ENCODE assay signal across 12 cellular contexts in the genomic region with DNA sequence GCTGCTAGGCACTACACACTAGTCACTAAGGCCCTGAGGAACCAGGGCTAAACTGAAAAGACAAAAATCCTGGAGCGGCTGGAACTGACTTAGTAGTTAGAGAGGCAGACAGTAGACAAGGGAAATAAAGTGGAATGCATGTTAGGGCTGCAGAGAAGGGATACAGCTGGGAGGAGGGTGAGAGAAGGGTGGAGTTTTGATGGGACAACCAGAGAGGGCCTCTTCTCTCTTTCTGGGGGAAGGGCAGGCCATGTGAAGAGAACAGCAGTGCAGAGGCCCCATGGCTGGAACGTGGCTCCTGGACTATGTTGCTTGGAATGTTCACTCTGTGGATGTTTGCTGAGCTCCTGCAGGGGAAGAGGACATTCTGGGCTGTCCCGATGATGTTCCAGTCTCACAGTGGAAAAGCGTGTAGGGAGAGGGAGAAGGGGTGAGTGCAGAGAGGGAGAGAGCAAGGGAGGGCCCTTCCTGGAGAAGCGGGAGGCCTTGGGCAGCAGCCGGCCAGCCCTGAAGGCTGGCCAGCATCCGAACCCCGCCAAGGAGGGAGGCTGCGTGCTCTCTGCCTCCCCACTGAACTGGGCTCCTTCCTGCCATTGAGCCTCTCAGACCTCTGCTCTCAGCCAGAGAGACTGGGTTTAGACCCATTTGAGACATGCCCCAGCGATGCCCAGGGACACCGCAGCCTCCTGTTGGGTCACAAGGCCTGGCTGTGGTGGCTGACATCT. TPM values are rescaled to one million over a fixed set of nuclear protein-coding genes. Genes with fewer than 3 reads are reported as not detected.
DNase-seq lines count a peak whose midpoint lies in the region; ATAC-seq and TF ChIP-seq lines count a peak whose summit lies in the region.
"Had no signal": no experiment of that assay in that cellular context is flagged by ENCODE, and none has a peak within 500 bp of the region (broad histone marks: within the 10 kb centered on the region; RNA-seq: fewer than 3 reads in every experiment).

No MANE protein-coding gene starts in this region.

- no peak overlapping the region for H3K18ac ChIP-seq in IMR-90 (ENCODE audit: low read depth, low read length)

- POLR2A ChIA-PET in IMR-90 (lab: Charles Lee; ENCODE audit: unreplicated experiment) = no interaction called here
- POLR2A ChIA-PET in CD4-positive, alpha-beta memory T cell (lab: Charles Lee; ENCODE audit: partially characterized antibody) = no interaction called here

- TF ChIP-seq CTCF in IMR-90 (conservative IDR thresholded peaks at IDR 0.05; ENCODE audit: low read depth, low read length) = no peak
- no peak for TF ChIP-seq CTCF in upper lobe of right lung (IDR thresholded peaks at IDR 0.05)

- DNase-seq in IMR-90 (no peak), upper lobe of right lung (no peak), NCI-H345 treated with DMSO at 0.1 percent for 48 hours (lab: John Stamatoyannopoulos, UW; ENCODE audit: unreplicated experiment) (no peak), NCI-H2171 (lab: John Stamatoyannopoulos, UW) (no peak)
- no peak for DNase-seq in CD4-positive, alpha-beta memory T cell
- DNase-seq: CD8-positive, alpha-beta T cell; NCI-H1092; SIG-M5; stimulated activated CD4-positive, alpha-beta T cell treated with anti-CD3 and anti-CD28 coated beads, Interleukin-1b, Interleukin-23, amount 100 ng/mL, for 48 hours had no signal

- no peak for TF ChIP-seq POLR2A in IMR-90 (IDR thresholded peaks at IDR 0.05; ENCODE audit: low read depth, low read length)

- H2BK15ac ChIP-seq in IMR-90 (ENCODE audit: low read depth, low read length) = no peak overlapping the region

- 0 out of 2 replicates have a peak overlapping the region, but pooled peaks have one; percentile 3 for H3K9ac ChIP-seq in IMR-90 (ENCODE audit: low read depth, low read length)

- H3K56ac ChIP-seq in IMR-90 (ENCODE audit: extremely low read depth, insufficient read depth, low read length) = no peak overlapping the region

- no peaks in the 10 kb centered on the region for H3K27me3 ChIP-seq in IMR-90 (ENCODE audit: control insufficient read depth, insufficient read depth, low read length)
- no peaks in the 10 kb centered on the region for H3K27me3 ChIP-seq in upper lobe of right lung
- no peaks in the 10 kb centered on the region for H3K27me3 ChIP-seq in CD4-positive, alpha-beta memory T cell (ENCODE audit: insufficient read depth, low read length)

- H3K4me3 Mint-ChIP-seq in dendritic cell treated with granulocyte-macrophage colony-stimulating factor and Interleukin-4, amounts not matched to agents 40 ng/mL and 50 ng/mL, for 4 days = no peak overlapping the region
- H3K4me3 Mint-ChIP-seq in CD4-positive, alpha-beta memory T cell = no peak overlapping the region
- H3K4me3 Mint-ChIP-seq: CD8-positive, alpha-beta T cell had no signal

- in situ Hi-C loops in IMR-90 (cut with MboI; ENCODE audit: low sequenced_read_pairs) = no loop called here

- no peaks in the 10 kb centered on the region for H3K9me3 ChIP-seq in IMR-90 (ENCODE audit: control insufficient read depth, insufficient read depth, low read length)
- peaks cover 3% of the 10 kb centered on the region for H3K9me3 ChIP-seq in mesodermal cell (ENCODE audit: control insufficient read depth, low read length)
- no peaks in the 10 kb centered on the region for H3K9me3 ChIP-seq in upper lobe of right lung
- H3K9me3 ChIP-seq in CD4-positive, alpha-beta memory T cell (ENCODE audit: control insufficient read depth in 1 of 2, low read length in 2 of 2) = no peaks in the 10 kb centered on the region
- H3K9me3 ChIP-seq: thoracic aorta had no signal

- H2BK120ac ChIP-seq in IMR-90 (ENCODE audit: low read depth, low read length) = no peak overlapping the region

- H4K91ac ChIP-seq in IMR-90 (ENCODE audit: insufficient read depth, low read depth, low read length) = no peak overlapping the region

- peaks cover 64% of the 10 kb centered on the region for H4K20me1 ChIP-seq in IMR-90 (ENCODE audit: insufficient read depth, low read length)

- no peaks in the 10 kb centered on the region for H3K27me3 Mint-ChIP-seq in dendritic cell treated with granulocyte-macrophage colony-stimulating factor and Interleukin-4, amounts not matched to agents 40 ng/mL and 50 ng/mL, for 4 days
- H3K27me3 Mint-ChIP-seq in CD4-positive, alpha-beta memory T cell = no peaks in the 10 kb centered on the region

- intact Hi-C loops in IMR-90 (cut with micrococcal nuclease) (no loop called here), upper lobe of right lung (cut with DNase I) (no loop called here)
- intact Hi-C loops in dendritic cell treated with granulocyte-macrophage colony-stimulating factor and Interleukin-4, amounts not matched to agents 40 ng/mL and 50 ng/mL, for 4 days (cut with micrococcal nuclease) = no loop called here
- intact Hi-C loops in CD4-positive, alpha-beta memory T cell (cut with micrococcal nuclease) = no loop called here

- H3K23ac ChIP-seq in IMR-90 (ENCODE audit: low read depth, low read length) = peak overlapping the region; percentile 54; the same call in 1 of the 2 replicates

- peaks cover 4% of the 10 kb centered on the region; the same call in 1 of the 2 replicates for H3K9me1 ChIP-seq in IMR-90 (ENCODE audit: insufficient read depth, low read length)

- 78% methylated on average over 6 of the region's 11 CpGs; no CpG with 5 or more reads in 1 of the 2 experiments for WGBS in IMR-90 (ENCODE audit: extremely low coverage in 2 of 2, insufficient read length in 1 of 2), 2 experiments
- 64 to 75% methylated on average over 9 to 11 of the region's 11 CpGs for WGBS in mesodermal cell (ENCODE audit: insufficient coverage in 2 of 2), 2 experiments

- H3K4me1 Mint-ChIP-seq in dendritic cell treated with granulocyte-macrophage colony-stimulating factor and Interleukin-4, amounts not matched to agents 40 ng/mL and 50 ng/mL, for 4 days (ENCODE audit: low read depth) = peaks cover 62% of the 10 kb centered on the region
- H3K4me1 Mint-ChIP-seq in CD4-positive, alpha-beta memory T cell = peaks cover 5 to 33% (median 21%) of the 10 kb centered on the region in 4 donors

- CTCF ChIA-PET in IMR-90 (lab: Yijun Ruan, JAX) = no interaction called here
- CTCF ChIA-PET in CD4-positive, alpha-beta memory T cell (lab: Charles Lee; ENCODE audit: partially characterized antibody) = no interaction called here

- peak overlapping the region; percentile 36 to 43; a peak in 2 of 4 replicates for H4K8ac ChIP-seq in IMR-90 (ENCODE audit: low read depth in 2 of 2, low read length in 2 of 2)

- H3K4me3 ChIP-seq in IMR-90 (ENCODE audit: insufficient read depth, low read depth, low read length) (no peak overlapping the region), mesodermal cell (ENCODE audit: extremely low read depth, insufficient read depth, low read length, poor library complexity, severe bottlenecking) (no peak overlapping the region), upper lobe of right lung (no peak overlapping the region)
- no peak overlapping the region for H3K4me3 ChIP-seq in CD4-positive, alpha-beta memory T cell (ENCODE audit: low read length in 2 of 2)
- H3K4me3 ChIP-seq: thoracic aorta had no signal

- peak; percentile 57 for ATAC-seq in IMR-90 (ENCODE audit: low read depth)
- ATAC-seq in upper lobe of right lung = peak; percentile 3
- ATAC-seq: CD8-positive, alpha-beta T cell had no signal

- H3K79me1 ChIP-seq in IMR-90 (ENCODE audit: low read depth in 1 of 2, low read length in 2 of 2) = peaks cover 41 to 94% of the 10 kb centered on the region in 2 experiments

- H3K27ac ChIP-seq in IMR-90 (ENCODE audit: insufficient read depth, low read length) (peak overlapping the region; percentile 28; the same call in 1 of the 2 replicates), mesodermal cell (ENCODE audit: low read depth, low read length, severe bottlenecking) (peak overlapping the region; percentile 33), upper lobe of right lung (peak overlapping the region; percentile 63)
- no peak overlapping the region for H3K27ac ChIP-seq in CD4-positive, alpha-beta memory T cell (ENCODE audit: low read depth, low read length)
- H3K27ac ChIP-seq: thoracic aorta had no signal

- peak overlapping the region; percentile 2; the same call in 1 of the 2 replicates for H3K4me2 ChIP-seq in IMR-90 (ENCODE audit: low read depth, low read length)

- H3K27ac Mint-ChIP-seq in dendritic cell treated with granulocyte-macrophage colony-stimulating factor and Interleukin-4, amounts not matched to agents 40 ng/mL and 50 ng/mL, for 4 days = peak overlapping the region; percentile 25
- peak overlapping the region in 2 of 7 donors; percentile 15 to 24 for H3K27ac Mint-ChIP-seq in CD4-positive, alpha-beta memory T cell
- H3K27ac Mint-ChIP-seq: CD8-positive, alpha-beta T cell had no signal

- no peak for TF ChIP-seq RAD21 in IMR-90 (IDR thresholded peaks at IDR 0.05; ENCODE audit: low read length)

- peak overlapping the region; percentile 74 for H2AK9ac ChIP-seq in IMR-90 (replicated peaks; ENCODE audit: low read depth, low read length, poor library complexity)

- peak overlapping the region; percentile 27; the same call in 1 of the 2 replicates for H2AK5ac ChIP-seq in IMR-90 (ENCODE audit: low read depth, low read length)

- H3K4me1 ChIP-seq in IMR-90 (ENCODE audit: control insufficient read depth, insufficient read depth, low read length) (peaks cover 39% of the 10 kb centered on the region), mesodermal cell (ENCODE audit: control insufficient read depth, insufficient read depth, low read length, poor library complexity, severe bottlenecking) (peaks cover 45% of the 10 kb centered on the region), upper lobe of right lung (peaks cover 55% of the 10 kb centered on the region)
- H3K4me1 ChIP-seq in CD4-positive, alpha-beta memory T cell (ENCODE audit: insufficient read depth, low read length) = peaks cover 8% of the 10 kb centered on the region

- H2AFZ ChIP-seq in IMR-90 (replicated peaks; ENCODE audit: low read length, poor library complexity) = peak overlapping the region; percentile 4

- H3K36me3 ChIP-seq in IMR-90 (ENCODE audit: control insufficient read depth, insufficient read depth, low read length) (no peaks in the 10 kb centered on the region), mesodermal cell (ENCODE audit: control insufficient read depth, insufficient read depth, low read length) (no peaks in the 10 kb centered on the region), upper lobe of right lung (no peaks in the 10 kb centered on the region)
- H3K36me3 ChIP-seq in CD4-positive, alpha-beta memory T cell (ENCODE audit: insufficient read depth, low read length) = no peaks in the 10 kb centered on the region
- H3K36me3 ChIP-seq: thoracic aorta had no signal

- no peak overlapping the region for H2BK5ac ChIP-seq in IMR-90 (ENCODE audit: low read depth, low read length, poor library complexity, severe bottlenecking)

- peak overlapping the region; percentile 6 for H3K14ac ChIP-seq in IMR-90 (replicated peaks; ENCODE audit: low read depth, low read length)

- dilution Hi-C loops in IMR-90 (cut with HindIII; ENCODE audit: low sequenced_read_pairs, unreplicated experiment) = no loop called here

- H4K5ac ChIP-seq in IMR-90 (ENCODE audit: low read depth, low read length) = no peak overlapping the region; the same call in 1 of the 2 replicates

- H3K4ac ChIP-seq in IMR-90 (ENCODE audit: low read depth, low read length) = peak overlapping the region; percentile 55; the same call in 1 of the 2 replicates

- H3K36me3 Mint-ChIP-seq in dendritic cell treated with granulocyte-macrophage colony-stimulating factor and Interleukin-4, amounts not matched to agents 40 ng/mL and 50 ng/mL, for 4 days (ENCODE audit: low read depth) = peaks cover 20% of the 10 kb centered on the region
- H3K36me3 Mint-ChIP-seq in CD4-positive, alpha-beta memory T cell = peaks cover 0 to 2% of the 10 kb centered on the region in 2 donors

- H3K9me3 Mint-ChIP-seq in dendritic cell treated with granulocyte-macrophage colony-stimulating factor and Interleukin-4, amounts not matched to agents 40 ng/mL and 50 ng/mL, for 4 days = no peaks in the 10 kb centered on the region
- H3K9me3 Mint-ChIP-seq in CD4-positive, alpha-beta memory T cell = no peaks in the 10 kb centered on the region
- H3K9me3 Mint-ChIP-seq: CD8-positive, alpha-beta T cell had no signal

- no peak overlapping the region for H2BK20ac ChIP-seq in IMR-90 (ENCODE audit: low read depth, low read length)

- no TSS peak for BruUV-seq in IMR-90 (replicated peaks; lab: Mats Ljungman, UMichigan)

RNA-seq across cellular contexts. Expression of gene GSE1, which starts 33.1 kb away (rescaled TPM):
- total RNA-seq in IMR-90 (2012; rRNA removed) (9.4 and 14.9 TPM in 2 replicates), upper lobe of right lung (87.2 TPM)
- polyA plus RNA-seq in IMR-90 (2012; rRNA removed) = 25.5 and 30.8 TPM in 2 replicates
- 17.0 and 25.6 TPM in 2 replicates for polyA plus RNA-seq in IMR-90 (2012; cell fraction: cytosol; rRNA removed)
- 79.5 and 93.9 TPM in 2 replicates for polyA plus RNA-seq in IMR-90 (2012; cell fraction: nucleus; rRNA removed; ENCODE audit: low replicate concordance)
- polyA plus RNA-seq in mesodermal cell (2013, experiment 1 of 2) = 39.8 TPM
- polyA plus RNA-seq in mesodermal cell (2013, experiment 2 of 2) = 36.2 TPM
- total RNA-seq in CD4-positive, alpha-beta memory T cell = 10 to 100 TPM; 24.1 to 25.0 TPM
- polyA plus RNA-seq in CD4-positive, alpha-beta memory T cell = 1 to 10 TPM in 1 of 2 donors, under 1 TPM in 1; 0.23 to 2.1 TPM
